13 cellular contexts compared by ENCODE assay signal in the genomic region with DNA sequence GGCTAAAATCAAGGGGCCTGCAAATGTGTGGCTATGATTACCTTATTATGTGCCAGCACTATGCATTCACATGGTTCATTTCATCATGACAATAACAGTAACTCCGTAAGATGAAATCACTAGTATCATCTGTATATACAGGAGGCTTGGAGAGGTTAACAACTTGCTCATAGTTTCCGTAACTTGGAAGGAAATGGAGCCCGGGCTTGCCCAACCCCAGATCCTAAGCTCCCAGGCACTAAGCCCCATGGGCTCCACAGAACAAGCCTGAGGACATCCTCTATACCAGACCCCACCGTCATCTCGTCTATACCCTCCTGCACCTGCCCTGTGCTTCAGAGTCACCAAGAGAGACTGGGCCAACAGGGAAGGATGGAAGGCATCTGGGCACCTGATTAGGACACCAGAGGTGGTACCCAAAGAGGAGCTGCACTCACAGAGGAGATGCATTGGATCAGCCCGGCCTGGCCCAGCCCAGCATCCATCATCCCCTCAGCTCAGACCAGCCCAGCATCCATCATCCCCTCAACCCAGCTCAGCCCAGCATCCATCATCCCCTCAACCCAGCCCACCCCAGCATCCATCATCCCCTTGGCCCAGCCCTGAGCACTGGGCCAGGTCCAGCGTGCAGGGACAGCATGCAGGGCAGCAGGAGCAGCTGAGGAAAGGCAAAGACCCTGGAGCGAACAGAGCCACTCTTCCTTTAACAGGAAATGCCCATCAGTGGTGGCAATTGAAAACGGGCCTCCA. TPM values are rescaled to one million over a fixed set of nuclear protein-coding genes. Genes with fewer than 3 reads are reported as not detected.
DNase-seq lines count a peak whose midpoint lies in the region; ATAC-seq and TF ChIP-seq lines count a peak whose summit lies in the region.
"Had no signal": no experiment of that assay in that cellular context is flagged by ENCODE, and none has a peak within 500 bp of the region (broad histone marks: within the 10 kb centered on the region; RNA-seq: fewer than 3 reads in every experiment).

No MANE protein-coding gene starts in this region.

- H3K27ac Mint-ChIP-seq in natural killer cell, result peak overlapping the region; percentile 94 to 100
- peak overlapping the region in 1 of 2 donors; percentile 95 for H3K27ac Mint-ChIP-seq in natural killer cell treated with Interleukin-12 subunit alpha and Interleukin-12 subunit beta and Interleukin-15 and Interleukin-18, amount 100 ng/mL, for 72 hours
- peak overlapping the region; percentile 100 for H3K27ac Mint-ChIP-seq in activated naive CD8-positive, alpha-beta T cell treated with anti-CD3 and anti-CD28 coated beads, Interleukin-2, amount 50 U/mL, for 24 hours
- H3K27ac Mint-ChIP-seq in naive thymus-derived CD8-positive, alpha-beta T cell, result peak overlapping the region; percentile 93 to 100 (median 98)

- TF ChIP-seq CTCF in natural killer cell (IDR thresholded peaks at IDR 0.05), result no peak

- no peaks in the 10 kb centered on the region for H3K9me3 Mint-ChIP-seq in natural killer cell
- no peaks in the 10 kb centered on the region for H3K9me3 Mint-ChIP-seq in natural killer cell treated with Interleukin-12 subunit alpha and Interleukin-12 subunit beta and Interleukin-15 and Interleukin-18, amount 100 ng/mL, for 72 hours
- H3K9me3 Mint-ChIP-seq in activated naive CD8-positive, alpha-beta T cell treated with anti-CD3 and anti-CD28 coated beads, Interleukin-2, amount 50 U/mL, for 24 hours, result no peaks in the 10 kb centered on the region
- H3K9me3 Mint-ChIP-seq in naive thymus-derived CD8-positive, alpha-beta T cell, result no peaks in the 10 kb centered on the region
- H3K9me3 Mint-ChIP-seq: neural crest cell had no signal

- no peaks in the 10 kb centered on the region for H3K36me3 Mint-ChIP-seq in natural killer cell
- H3K36me3 Mint-ChIP-seq in natural killer cell treated with Interleukin-12 subunit alpha and Interleukin-12 subunit beta and Interleukin-15 and Interleukin-18, amount 100 ng/mL, for 72 hours, result no peaks in the 10 kb centered on the region
- peaks cover 23% of the 10 kb centered on the region for H3K36me3 Mint-ChIP-seq in activated naive CD8-positive, alpha-beta T cell treated with anti-CD3 and anti-CD28 coated beads, Interleukin-2, amount 50 U/mL, for 24 hours (ENCODE audit: low read depth)
- peaks cover 0 to 4% (median 0%) of the 10 kb centered on the region in 3 donors for H3K36me3 Mint-ChIP-seq in naive thymus-derived CD8-positive, alpha-beta T cell

- ATAC-seq in natural killer cell, result no peak
- ATAC-seq in natural killer cell treated with Interleukin-12 subunit alpha and Interleukin-12 subunit beta and Interleukin-15 and Interleukin-18, amount 100 ng/mL, for 72 hours, result no peak
- no peak for ATAC-seq in activated naive CD8-positive, alpha-beta T cell treated with anti-CD3 and anti-CD28 coated beads, Interleukin-2, amount 50 U/mL, for 24 hours
- ATAC-seq in naive thymus-derived CD8-positive, alpha-beta T cell, result no peak
- no peak for ATAC-seq in HG03159 (IDR thresholded peaks at IDR 0.05; ENCODE audit: unreplicated experiment)
- no peak for ATAC-seq in GM19395 (IDR thresholded peaks at IDR 0.05; ENCODE audit: unreplicated experiment)
- ATAC-seq: PC-3 had no signal

- peaks cover 77 to 82% of the 10 kb centered on the region in 2 donors for H3K4me1 Mint-ChIP-seq in natural killer cell
- peaks cover 66 to 71% of the 10 kb centered on the region in 2 donors for H3K4me1 Mint-ChIP-seq in natural killer cell treated with Interleukin-12 subunit alpha and Interleukin-12 subunit beta and Interleukin-15 and Interleukin-18, amount 100 ng/mL, for 72 hours (ENCODE audit: low read depth in 2 of 2)
- H3K4me1 Mint-ChIP-seq in activated naive CD8-positive, alpha-beta T cell treated with anti-CD3 and anti-CD28 coated beads, Interleukin-2, amount 50 U/mL, for 24 hours, result peaks cover 96% of the 10 kb centered on the region
- peaks cover 55 to 89% (median 87%) of the 10 kb centered on the region in 4 donors for H3K4me1 Mint-ChIP-seq in naive thymus-derived CD8-positive, alpha-beta T cell

- intact Hi-C loops in natural killer cell (cut with micrococcal nuclease), result no loop called here

- POLR2A ChIA-PET in naive thymus-derived CD8-positive, alpha-beta T cell (lab: Charles Lee), result interaction anchor here (1.4 to 2.4 kb wide), 5 partner anchors 9 to 66 kb away, joined by 3 to 10 read pairs (median 5); partner anchors contain the start of gene KDM8

- H3K4me3 Mint-ChIP-seq in natural killer cell, result no peak overlapping the region
- no peak overlapping the region for H3K4me3 Mint-ChIP-seq in natural killer cell treated with Interleukin-12 subunit alpha and Interleukin-12 subunit beta and Interleukin-15 and Interleukin-18, amount 100 ng/mL, for 72 hours
- H3K4me3 Mint-ChIP-seq in activated naive CD8-positive, alpha-beta T cell treated with anti-CD3 and anti-CD28 coated beads, Interleukin-2, amount 50 U/mL, for 24 hours, result no peak overlapping the region
- no peak overlapping the region for H3K4me3 Mint-ChIP-seq in naive thymus-derived CD8-positive, alpha-beta T cell
- H3K4me3 Mint-ChIP-seq: neural crest cell had no signal

- H3K27me3 Mint-ChIP-seq in natural killer cell (ENCODE audit: low read depth in 2 of 2), result no peaks in the 10 kb centered on the region
- no peaks in the 10 kb centered on the region for H3K27me3 Mint-ChIP-seq in natural killer cell treated with Interleukin-12 subunit alpha and Interleukin-12 subunit beta and Interleukin-15 and Interleukin-18, amount 100 ng/mL, for 72 hours
- H3K27me3 Mint-ChIP-seq in activated naive CD8-positive, alpha-beta T cell treated with anti-CD3 and anti-CD28 coated beads, Interleukin-2, amount 50 U/mL, for 24 hours, result no peaks in the 10 kb centered on the region
- no peaks in the 10 kb centered on the region for H3K27me3 Mint-ChIP-seq in naive thymus-derived CD8-positive, alpha-beta T cell

- DNase-seq in natural killer cell (no peak), NCI-H1436 treated with DMSO at 0.1 percent for 48 hours (lab: John Stamatoyannopoulos, UW) (no peak), HCEC 1CT (no peak)
- no peak for DNase-seq in natural killer cell treated with Interleukin-12 subunit alpha and Interleukin-12 subunit beta and Interleukin-15 and Interleukin-18, amount 100 ng/mL, for 72 hours (ENCODE audit: low spot score)
- no peak for DNase-seq in activated naive CD8-positive, alpha-beta T cell treated with anti-CD3 and anti-CD28 coated beads, Interleukin-2, amount 50 U/mL, for 24 hours
- DNase-seq in naive thymus-derived CD8-positive, alpha-beta T cell, result peak in 1 of 10 donors; percentile 13
- DNase-seq: AML-193; effector CD4-positive, alpha-beta T cell; NCI-H1105 had no signal

RNA-seq across cellular contexts. Expression of gene NSMCE1, which starts 28.5 kb away (rescaled TPM):
- 10 to 100 TPM; 29.4 to 42.7 (median 37.7) TPM for total RNA-seq in natural killer cell
- total RNA-seq in natural killer cell treated with Interleukin-12 subunit alpha and Interleukin-12 subunit beta and Interleukin-15 and Interleukin-18, amount 100 ng/mL, for 72 hours, result 10 to 100 TPM; 37.7 to 50.4 TPM
- 10 to 100 TPM; 81.8 to 85.0 TPM for total RNA-seq in naive thymus-derived CD8-positive, alpha-beta T cell
- polyA plus RNA-seq in naive thymus-derived CD8-positive, alpha-beta T cell, result 100 to 1,000 TPM; 177 to 209 (median 185) TPM

RNA-seq across cellular contexts. Expression of gene KDM8, which starts 36.8 kb away (rescaled TPM):
- 10 to 100 TPM; 11.4 to 17.9 (median 17.8) TPM for total RNA-seq in natural killer cell
- 10 to 100 TPM in 1 of 2 donors, 1 to 10 TPM in 1; 7.3 to 12.0 TPM for total RNA-seq in natural killer cell treated with Interleukin-12 subunit alpha and Interleukin-12 subunit beta and Interleukin-15 and Interleukin-18, amount 100 ng/mL, for 72 hours
- total RNA-seq in naive thymus-derived CD8-positive, alpha-beta T cell, result 10 to 100 TPM; 27.7 to 35.0 TPM
- polyA plus RNA-seq in naive thymus-derived CD8-positive, alpha-beta T cell, result 1 to 10 TPM; 3.8 to 6.2 (median 5.6) TPM
